ENCODE assay signal across 25 cellular contexts in the genomic region with DNA sequence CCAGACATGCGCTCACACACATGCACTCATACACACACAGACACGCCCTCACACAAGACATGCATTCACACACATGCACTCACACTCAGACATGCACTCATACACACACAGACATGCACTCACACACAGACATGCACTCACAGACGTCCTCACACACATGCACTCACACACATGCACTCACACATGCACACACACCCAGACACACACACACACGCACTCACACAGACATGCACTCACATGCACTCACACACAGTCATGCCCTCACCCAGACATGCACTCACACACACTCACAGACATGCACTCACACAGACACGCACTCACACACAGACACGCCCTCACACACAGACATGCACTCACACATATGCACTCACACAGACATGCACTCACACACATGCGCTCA. TPM values are rescaled to one million over a fixed set of nuclear protein-coding genes. Genes with fewer than 3 reads are reported as not detected.
A peak's percentile ranks its signal among the peaks of the same experiment; 100 is the strongest.
DNase-seq lines count a peak whose midpoint lies in the region; ATAC-seq, FAIRE-seq and TF ChIP-seq lines count a peak whose summit lies in the region.
"Had no signal": no experiment of that assay in that cellular context is flagged by ENCODE, and none has a peak within 500 bp of the region (broad histone marks: within the 10 kb centered on the region; RNA-seq: fewer than 3 reads in every experiment).

No MANE protein-coding gene starts in this region.

- no peak overlapping the region for H3K14ac ChIP-seq in trophoblast cell (ENCODE audit: low read length)

- H3K4me2 ChIP-seq in trophoblast cell (ENCODE audit: low read length), result no peak overlapping the region
- H3K4me2 ChIP-seq: BLaER1, SK-N-SH had no signal

- H4K91ac ChIP-seq in trophoblast cell (ENCODE audit: low read depth, low read length), result no peak overlapping the region

- no peaks in the 10 kb centered on the region for H3K9me3 Mint-ChIP-seq in activated CD8-positive, alpha-beta T cell treated with anti-CD3 and anti-CD28 coated beads for 36 hours

- DNase-seq in GM12891 (ENCODE audit: insufficient read length, low spot score) (no peak), RWPE2 (ENCODE audit: low spot score) (peak; percentile 14), kidney (peak; percentile 37), trophoblast cell (no peak), iPS-NIHi11 (ENCODE audit: low spot score) (no peak), GOT3 (lab: John Stamatoyannopoulos, UW) (no peak)
- no peak for DNase-seq in activated CD8-positive, alpha-beta T cell treated with anti-CD3 and anti-CD28 coated beads for 36 hours
- DNase-seq: CD4-positive, CD25-positive, alpha-beta regulatory T cell; DMS53; Karpas-422; NCI-H1092; NCI-H1417 treated with DMSO at 0.1 percent for 48 hours; NCI-H1694 treated with DMSO at 0.1 percent for 48 hours; NCI-H2081; NCI-H2227 treated with DMSO at 0.1 percent for 48 hours; NCI-H69; SK-N-SH; SW 1271 had no signal

- POLR2A ChIA-PET in activated CD8-positive, alpha-beta T cell treated with anti-CD3 and anti-CD28 coated beads for 36 hours (lab: Charles Lee), result no interaction called here

- H3K79me2 ChIP-seq in trophoblast cell (ENCODE audit: control insufficient read depth, insufficient read depth, low read length, poor library complexity), result no peaks in the 10 kb centered on the region

- H3K9me3 ChIP-seq in RWPE2 (ENCODE audit: severe bottlenecking) (no peaks in the 10 kb centered on the region), kidney (ENCODE audit: control insufficient read depth in 1 of 2, low read length in 2 of 2) (no peaks in the 10 kb centered on the region), trophoblast cell (ENCODE audit: insufficient read depth, low read depth, low read length) (peaks cover 29% of the 10 kb centered on the region)
- H3K9me3 ChIP-seq: BLaER1, SK-N-SH had no signal

- no peak overlapping the region for H3K27ac Mint-ChIP-seq in activated CD8-positive, alpha-beta T cell treated with anti-CD3 and anti-CD28 coated beads for 36 hours
- H3K27ac Mint-ChIP-seq: CD4-positive, CD25-positive, alpha-beta regulatory T cell had no signal

- intact Hi-C loops in kidney (cut with DNase I), result no loop called here
- intact Hi-C loops in activated CD8-positive, alpha-beta T cell treated with anti-CD3 and anti-CD28 coated beads for 36 hours (cut with micrococcal nuclease), result no loop called here

- no peak overlapping the region for H2BK120ac ChIP-seq in trophoblast cell (ENCODE audit: insufficient read depth, low read length, poor library complexity)

- TF ChIP-seq POLR2A in GM12891 (IDR thresholded peaks at IDR 0.05; ENCODE audit: low read depth, low read length), result no peak

- no peak overlapping the region for H3K27ac ChIP-seq in RWPE2 (ENCODE audit: poor library complexity, severe bottlenecking)
- no peak overlapping the region for H3K27ac ChIP-seq in kidney (ENCODE audit: low read depth in 2 of 2, low read length in 2 of 2)
- no peak overlapping the region for H3K27ac ChIP-seq in trophoblast cell (ENCODE audit: low read depth, low read length)
- H3K27ac ChIP-seq: BLaER1, RWPE1 had no signal

- H2AFZ ChIP-seq in trophoblast cell (ENCODE audit: insufficient read depth, low read length, poor library complexity), result no peak overlapping the region

- H3K4me3 ChIP-seq in RWPE2 (ENCODE audit: severe bottlenecking) (no peak overlapping the region), kidney (ENCODE audit: low read length in 2 of 2) (no peak overlapping the region), trophoblast cell (ENCODE audit: low read depth, low read length) (peak overlapping the region; percentile 64)
- H3K4me3 ChIP-seq: BLaER1 had no signal

- H4K8ac ChIP-seq in trophoblast cell (ENCODE audit: low read depth, low read length), result no peak overlapping the region

- no peaks in the 10 kb centered on the region for H3K36me3 ChIP-seq in RWPE2 (ENCODE audit: low read depth)
- H3K36me3 ChIP-seq in kidney (ENCODE audit: control insufficient read depth in 1 of 2, insufficient read depth in 2 of 2, low read length in 2 of 2), result no peaks in the 10 kb centered on the region
- H3K36me3 ChIP-seq in trophoblast cell (ENCODE audit: control insufficient read depth in 1 of 2, insufficient read depth in 2 of 2, low read length in 2 of 2), result no peaks in the 10 kb centered on the region
- H3K36me3 ChIP-seq: BLaER1 had no signal

- no peaks in the 10 kb centered on the region for H3K36me3 Mint-ChIP-seq in activated CD8-positive, alpha-beta T cell treated with anti-CD3 and anti-CD28 coated beads for 36 hours (ENCODE audit: low read depth)
- H3K36me3 Mint-ChIP-seq: CD4-positive, CD25-positive, alpha-beta regulatory T cell had no signal

- H3K27me3 ChIP-seq in RWPE2 (ENCODE audit: insufficient read depth, poor library complexity, severe bottlenecking) (peaks cover 25% of the 10 kb centered on the region), trophoblast cell (ENCODE audit: insufficient read depth, low read length) (peaks cover 31% of the 10 kb centered on the region)

- no peak for TF ChIP-seq CTCF in RWPE2 (IDR thresholded peaks at IDR 0.05; ENCODE audit: poor library complexity, severe bottlenecking)
- TF ChIP-seq CTCF in kidney (IDR thresholded peaks at IDR 0.05; ENCODE audit: borderline replicate concordance, extremely low read depth, insufficient read depth), result no peak
- TF ChIP-seq CTCF in activated CD8-positive, alpha-beta T cell treated with anti-CD3 and anti-CD28 coated beads for 36 hours (IDR thresholded peaks at IDR 0.05), result no peak

- H3K4me3 Mint-ChIP-seq in activated CD8-positive, alpha-beta T cell treated with anti-CD3 and anti-CD28 coated beads for 36 hours, result no peak overlapping the region
- H3K4me3 Mint-ChIP-seq: CD4-positive, CD25-positive, alpha-beta regulatory T cell had no signal

- peak; percentile 77 for FAIRE-seq in GM12891 (lab: Jason Lieb, UNC)
- FAIRE-seq in kidney (lab: Jason Lieb, UNC), result no peak
- FAIRE-seq: A204.1, D721Med had no signal

- H2BK12ac ChIP-seq in trophoblast cell (ENCODE audit: low read length), result no peak overlapping the region

- no peak for ATAC-seq in RWPE2 (ENCODE audit: low read depth)
- ATAC-seq in activated CD8-positive, alpha-beta T cell treated with anti-CD3 and anti-CD28 coated beads for 36 hours, result no peak
- ATAC-seq in HG02870 (IDR thresholded peaks at IDR 0.05; ENCODE audit: unreplicated experiment), result no peak
- ATAC-seq: HCT116, Panc1 had no signal

- H3K27me3 Mint-ChIP-seq in activated CD8-positive, alpha-beta T cell treated with anti-CD3 and anti-CD28 coated beads for 36 hours, result peaks cover 22% of the 10 kb centered on the region

- no peak overlapping the region for H3K4ac ChIP-seq in trophoblast cell (ENCODE audit: low read depth, low read length)

- H4K12ac ChIP-seq in trophoblast cell (ENCODE audit: low read depth, low read length), result no peak overlapping the region

- H2BK5ac ChIP-seq in trophoblast cell (ENCODE audit: low read depth, low read length, poor library complexity), result no peak overlapping the region

- H2AK5ac ChIP-seq in trophoblast cell (ENCODE audit: low read length), result no peak overlapping the region

- H3K18ac ChIP-seq in trophoblast cell (ENCODE audit: low read length), result no peak overlapping the region

- peaks cover 4% of the 10 kb centered on the region for H3K4me1 Mint-ChIP-seq in activated CD8-positive, alpha-beta T cell treated with anti-CD3 and anti-CD28 coated beads for 36 hours (ENCODE audit: low read depth)

- no peak overlapping the region for H3K9ac ChIP-seq in kidney (ENCODE audit: low read length in 2 of 2)
- H3K9ac ChIP-seq in trophoblast cell (ENCODE audit: low read length), result no peak overlapping the region
- H3K9ac ChIP-seq: BLaER1, SK-N-SH had no signal

- H3K79me1 ChIP-seq in trophoblast cell (ENCODE audit: low read length), result no peaks in the 10 kb centered on the region

- CTCF ChIA-PET in activated CD8-positive, alpha-beta T cell treated with anti-CD3 and anti-CD28 coated beads for 36 hours (lab: Charles Lee), result no interaction called here

- H3K23ac ChIP-seq in trophoblast cell (ENCODE audit: low read length), result peak overlapping the region; percentile 42

- no CpG with 5 or more reads among the region's 7 CpGs for WGBS in trophoblast cell (ENCODE audit: extremely low coverage, insufficient coverage, insufficient read length)

- H3K4me1 ChIP-seq in RWPE2 (ENCODE audit: insufficient read depth, poor library complexity, severe bottlenecking), result no peaks in the 10 kb centered on the region
- H3K4me1 ChIP-seq in kidney (ENCODE audit: control insufficient read depth in 1 of 2, insufficient read depth in 1 of 2, low read depth in 1 of 2, low read length in 2 of 2), result peaks cover 0 to 3% of the 10 kb centered on the region in 2 donors
- peaks cover 0 to 2% of the 10 kb centered on the region in 2 experiments for H3K4me1 ChIP-seq in trophoblast cell (ENCODE audit: control insufficient read depth in 1 of 2, insufficient read depth in 2 of 2, low read length in 2 of 2)

TF ChIP-seq in GM12891, 5 proteins besides CTCF, POLR2A, EP300 and RAD21:
- TF ChIP-seq PAX5 (IDR thresholded peaks at IDR 0.05; ENCODE audit: insufficient read depth, low read length, severe bottlenecking), result no peak
- TF ChIP-seq SPI1 (IDR thresholded peaks at IDR 0.05; ENCODE audit: low read depth, low read length), result no peak
- no peak for TF ChIP-seq POU2F2 (IDR thresholded peaks at IDR 0.05; ENCODE audit: low read depth, low read length)
- no peak for TF ChIP-seq TAF1 (IDR thresholded peaks at IDR 0.05; ENCODE audit: low read depth, low read length)
- TF ChIP-seq POLR2AphosphoS5 (IDR thresholded peaks at IDR 0.05; ENCODE audit: low read depth, low read length), result no peak

RNA-seq across cellular contexts. Expression of a gene that starts 2.1 kb away (rescaled TPM):
- 0.26 TPM for polyA plus RNA-seq in GM12891 (2012; ENCODE audit: low read depth, missing spikeins)
- 1.6 TPM for total RNA-seq in kidney
- polyA plus RNA-seq in kidney (ENCODE audit: insufficient read depth, low read depth, low replicate concordance), result 0.09 TPM
- 0.51 and 0.54 TPM in 2 replicates for polyA plus RNA-seq in trophoblast cell (2013)
- under 1 TPM; 0.45 to 0.56 TPM for total RNA-seq in activated CD8-positive, alpha-beta T cell treated with anti-CD3 and anti-CD28 coated beads for 36 hours

Comparison
In these comparisons a context has a peak if more than half of its experiments do, and no peak if none do; other contexts are left out.
1. DNase-seq: peak in RWPE2 (single experiment) and kidney (single experiment); none in GM12891 (single experiment), trophoblast cell (0 of 2), iPS-NIHi11 (single experiment), activated CD8-positive, alpha-beta T cell treated with anti-CD3 and anti-CD28 coated beads for 36 hours (single experiment) and GOT3 (single experiment).